Comparison of ENCODE assay signal across 9 cellular contexts in genomic region chr7:77327067-77327931, GRCh38.
A peak's percentile ranks its signal among the peaks of the same experiment; 100 is the strongest.
DNase-seq lines count a peak whose midpoint lies in the region; ATAC-seq, FAIRE-seq and TF ChIP-seq lines count a peak whose summit lies in the region.
"Had no signal": no experiment of that assay in that cellular context is flagged by ENCODE, and none has a peak within 500 bp of the region (broad histone marks: within the 10 kb centered on the region; RNA-seq: fewer than 3 reads in every experiment).

No MANE protein-coding gene starts in this region.

- DNase-seq in AG20443 (ENCODE audit: low spot score) (peak; percentile 61), MG63 (peak; percentile 8), body of pancreas (peak in 3 of 4 donors; percentile 16 to 67 (median 31)), lung microvascular endothelial cell (ENCODE audit: low read depth in 2 of 2) (peak; percentile 55 to 83), GM13976 (ENCODE audit: low spot score) (no peak), small intestine (no peak)

- no peak for TF ChIP-seq POLR2A in body of pancreas (IDR thresholded peaks at IDR 0.05)

- no peak for FAIRE-seq in small intestine (lab: Jason Lieb, UNC)
- FAIRE-seq: GM18507 had no signal

- no peaks in the 10 kb centered on the region for H3K9me3 ChIP-seq in MG63
- H3K9me3 ChIP-seq in body of pancreas, result no peaks in the 10 kb centered on the region
- no peaks in the 10 kb centered on the region for H3K9me3 ChIP-seq in small intestine (ENCODE audit: control insufficient read depth, low read depth)

- in situ Hi-C loops in GM13976 (cut with MboI; ENCODE audit: low sequenced_read_pairs, unreplicated experiment), result loop anchor here (10.0 kb wide), 1 partner anchor 202 kb away; the partner anchor contains the start of gene CCDC146

- 47 to 57% methylated on average over 11 to 12 of the region's 12 CpGs for WGBS in body of pancreas, 2 donors
- 63 to 78% (median 74%) methylated on average over 12 of the region's 12 CpGs for WGBS in small intestine, 3 donors

- no peak overlapping the region for H3K4me3 ChIP-seq in MG63
- H3K4me3 ChIP-seq in body of pancreas, result no peak overlapping the region
- H3K4me3 ChIP-seq in small intestine (ENCODE audit: low read depth in 1 of 2, low read length in 2 of 2), result no peak overlapping the region

- H3K27ac ChIP-seq in body of pancreas, result peak overlapping the region in 2 of 4 donors; percentile 11 to 12
- H3K27ac ChIP-seq in small intestine (ENCODE audit: low read depth in 1 of 2, low read length in 1 of 2), result no peak overlapping the region

- no peaks in the 10 kb centered on the region for H3K27me3 ChIP-seq in MG63
- H3K27me3 ChIP-seq in body of pancreas, result no peaks in the 10 kb centered on the region
- H3K27me3 ChIP-seq in small intestine (ENCODE audit: control insufficient read depth in 2 of 2, insufficient read depth in 2 of 2, low read length in 2 of 2), result no peaks in the 10 kb centered on the region

- no peak for TF ChIP-seq CTCF in body of pancreas (IDR thresholded peaks at IDR 0.05)
- no peak for TF ChIP-seq CTCF in GM13976 (IDR thresholded peaks at IDR 0.05; ENCODE audit: borderline replicate concordance, control extremely low read depth, extremely low read depth, insufficient read depth, missing control alignments)

- ATAC-seq in body of pancreas (peak; percentile 25), HG03442 (IDR thresholded peaks at IDR 0.05; ENCODE audit: unreplicated experiment) (no peak), HG02870 (IDR thresholded peaks at IDR 0.05; ENCODE audit: unreplicated experiment) (no peak)

- H3K4me1 ChIP-seq in body of pancreas, result no peaks in the 10 kb centered on the region
- H3K4me1 ChIP-seq in small intestine (ENCODE audit: control insufficient read depth in 2 of 2, insufficient read depth in 1 of 2, low read depth in 1 of 2, low read length in 1 of 2), result no peaks in the 10 kb centered on the region

- intact Hi-C loops in body of pancreas (cut with DNase I), result no loop called here

- H3K36me3 ChIP-seq in MG63 (no peaks in the 10 kb centered on the region), body of pancreas (replicated peaks in 1 of 2; ENCODE audit: insufficient read depth in 1 of 2, low read depth in 2 of 2) (peaks cover 0 to 2% of the 10 kb centered on the region in 2 donors), small intestine (ENCODE audit: control insufficient read depth in 2 of 2, insufficient read depth in 2 of 2, low read length in 2 of 2) (no peaks in the 10 kb centered on the region)

Comparison
In these comparisons a context has a peak if more than half of its experiments do, and no peak if none do; other contexts are left out.
1. DNase-seq: peak in AG20443 (single experiment), MG63 (single experiment), body of pancreas (3 of 4) and lung microvascular endothelial cell (2 of 2); none in GM13976 (single experiment) and small intestine (single experiment).